Comparison of ENCODE assay signal across 1 cellular context in the genomic region with DNA sequence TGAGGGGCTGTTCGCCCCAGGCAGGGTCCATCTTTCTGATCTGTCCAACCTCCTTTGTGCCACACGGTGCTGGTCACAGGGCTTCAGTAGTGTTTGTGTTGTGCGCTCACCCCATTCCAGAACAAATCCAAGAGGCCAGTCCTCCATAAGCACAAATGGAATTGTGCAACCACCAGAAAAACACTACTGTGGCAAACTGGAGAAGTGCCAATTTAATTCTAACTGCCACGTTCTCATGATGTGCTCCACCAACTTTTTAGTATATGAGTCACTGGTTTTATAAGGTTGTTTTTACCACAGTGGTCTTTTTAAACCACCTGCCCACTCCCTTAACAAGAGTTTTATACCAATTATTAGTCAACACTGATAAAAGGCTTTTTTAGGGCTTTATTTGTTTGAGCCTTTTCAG.
TF ChIP-seq lines count a peak whose summit lies in the region.

No MANE protein-coding gene starts in this region.

TF ChIP-seq in GM23338, 12 proteins besides CTCF, POLR2A, EP300 and RAD21 (continued from another document):
- TF ChIP-seq, protein P1, sequence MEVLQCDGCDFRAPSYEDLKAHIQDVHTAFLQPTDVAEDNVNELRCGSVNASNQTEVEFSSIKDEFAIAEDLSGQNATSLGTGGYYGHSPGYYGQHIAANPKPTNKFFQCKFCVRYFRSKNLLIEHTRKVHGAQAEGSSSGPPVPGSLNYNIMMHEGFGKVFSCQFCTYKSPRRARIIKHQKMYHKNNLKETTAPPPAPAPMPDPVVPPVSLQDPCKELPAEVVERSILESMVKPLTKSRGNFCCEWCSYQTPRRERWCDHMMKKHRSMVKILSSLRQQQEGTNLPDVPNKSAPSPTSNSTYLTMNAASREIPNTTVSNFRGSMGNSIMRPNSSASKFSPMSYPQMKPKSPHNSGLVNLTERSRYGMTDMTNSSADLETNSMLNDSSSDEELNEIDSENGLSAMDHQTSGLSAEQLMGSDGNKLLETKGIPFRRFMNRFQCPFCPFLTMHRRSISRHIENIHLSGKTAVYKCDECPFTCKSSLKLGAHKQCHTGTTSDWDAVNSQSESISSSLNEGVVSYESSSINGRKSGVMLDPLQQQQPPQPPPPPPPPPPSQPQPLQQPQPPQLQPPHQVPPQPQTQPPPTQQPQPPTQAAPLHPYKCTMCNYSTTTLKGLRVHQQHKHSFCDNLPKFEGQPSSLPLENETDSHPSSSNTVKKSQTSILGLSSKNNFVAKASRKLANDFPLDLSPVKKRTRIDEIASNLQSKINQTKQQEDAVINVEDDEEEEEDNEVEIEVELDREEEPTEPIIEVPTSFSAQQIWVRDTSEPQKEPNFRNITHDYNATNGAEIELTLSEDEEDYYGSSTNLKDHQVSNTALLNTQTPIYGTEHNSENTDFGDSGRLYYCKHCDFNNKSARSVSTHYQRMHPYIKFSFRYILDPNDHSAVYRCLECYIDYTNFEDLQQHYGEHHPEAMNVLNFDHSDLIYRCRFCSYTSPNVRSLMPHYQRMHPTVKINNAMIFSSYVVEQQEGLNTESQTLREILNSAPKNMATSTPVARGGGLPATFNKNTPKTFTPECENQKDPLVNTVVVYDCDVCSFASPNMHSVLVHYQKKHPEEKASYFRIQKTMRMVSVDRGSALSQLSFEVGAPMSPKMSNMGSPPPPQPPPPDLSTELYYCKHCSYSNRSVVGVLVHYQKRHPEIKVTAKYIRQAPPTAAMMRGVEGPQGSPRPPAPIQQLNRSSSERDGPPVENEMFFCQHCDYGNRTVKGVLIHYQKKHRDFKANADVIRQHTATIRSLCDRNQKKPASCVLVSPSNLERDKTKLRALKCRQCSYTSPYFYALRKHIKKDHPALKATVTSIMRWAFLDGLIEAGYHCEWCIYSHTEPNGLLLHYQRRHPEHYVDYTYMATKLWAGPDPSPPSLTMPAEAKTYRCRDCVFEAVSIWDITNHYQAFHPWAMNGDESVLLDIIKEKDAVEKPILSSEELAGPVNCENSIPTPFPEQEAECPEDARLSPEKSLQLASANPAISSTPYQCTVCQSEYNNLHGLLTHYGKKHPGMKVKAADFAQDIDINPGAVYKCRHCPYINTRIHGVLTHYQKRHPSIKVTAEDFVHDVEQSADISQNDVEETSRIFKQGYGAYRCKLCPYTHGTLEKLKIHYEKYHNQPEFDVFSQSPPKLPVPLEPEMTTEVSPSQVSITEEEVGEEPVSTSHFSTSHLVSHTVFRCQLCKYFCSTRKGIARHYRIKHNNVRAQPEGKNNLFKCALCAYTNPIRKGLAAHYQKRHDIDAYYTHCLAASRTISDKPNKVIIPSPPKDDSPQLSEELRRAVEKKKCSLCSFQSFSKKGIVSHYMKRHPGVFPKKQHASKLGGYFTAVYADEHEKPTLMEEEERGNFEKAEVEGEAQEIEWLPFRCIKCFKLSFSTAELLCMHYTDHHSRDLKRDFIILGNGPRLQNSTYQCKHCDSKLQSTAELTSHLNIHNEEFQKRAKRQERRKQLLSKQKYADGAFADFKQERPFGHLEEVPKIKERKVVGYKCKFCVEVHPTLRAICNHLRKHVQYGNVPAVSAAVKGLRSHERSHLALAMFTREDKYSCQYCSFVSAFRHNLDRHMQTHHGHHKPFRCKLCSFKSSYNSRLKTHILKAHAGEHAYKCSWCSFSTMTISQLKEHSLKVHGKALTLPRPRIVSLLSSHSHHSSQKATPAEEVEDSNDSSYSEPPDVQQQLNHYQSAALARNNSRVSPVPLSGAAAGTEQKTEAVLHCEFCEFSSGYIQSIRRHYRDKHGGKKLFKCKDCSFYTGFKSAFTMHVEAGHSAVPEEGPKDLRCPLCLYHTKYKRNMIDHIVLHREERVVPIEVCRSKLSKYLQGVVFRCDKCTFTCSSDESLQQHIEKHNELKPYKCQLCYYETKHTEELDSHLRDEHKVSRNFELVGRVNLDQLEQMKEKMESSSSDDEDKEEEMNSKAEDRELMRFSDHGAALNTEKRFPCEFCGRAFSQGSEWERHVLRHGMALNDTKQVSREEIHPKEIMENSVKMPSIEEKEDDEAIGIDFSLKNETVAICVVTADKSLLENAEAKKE (CRISPR knock-in tag; IDR thresholded peaks at IDR 0.05) = no peak
- TF ChIP-seq CREB1 (CRISPR knock-in tag; IDR thresholded peaks at IDR 0.05; ENCODE audit: low read depth) (no peak), ZNF114 (CRISPR knock-in tag; IDR thresholded peaks at IDR 0.05) (no peak), ZNF331 (CRISPR knock-in tag; IDR thresholded peaks at IDR 0.05; ENCODE audit: low read depth) (no peak), POLR2AphosphoS5 (IDR thresholded peaks at IDR 0.05; ENCODE audit: low read depth) (no peak)
